2 cellular contexts compared by ENCODE assay signal in genomic region chr9:12813960-12814876, GRCh38.
TF ChIP-seq lines count a peak whose summit lies in the region.

No MANE protein-coding gene starts in this region.

TF ChIP-seq in K562, 482 proteins besides CTCF, POLR2A, EP300 and RAD21 (continued from another document and continues in another):
- TF ChIP-seq HBP1 (CRISPR knock-in tag; IDR thresholded peaks at IDR 0.05), result no peak
- no peak for TF ChIP-seq RBM22 (IDR thresholded peaks at IDR 0.05; ENCODE audit: low read depth, low read length, poor library complexity, severe bottlenecking)
- no peak for TF ChIP-seq ELF2 (CRISPR knock-in tag; IDR thresholded peaks at IDR 0.05)
- TF ChIP-seq ARID3A (IDR thresholded peaks at IDR 0.05; ENCODE audit: borderline replicate concordance, low read depth, low read length), result no peak
- no peak for TF ChIP-seq GTF2F1 (IDR thresholded peaks at IDR 0.05; ENCODE audit: low read depth, low read length)
- TF ChIP-seq ZBTB1 (CRISPR knock-in tag; IDR thresholded peaks at IDR 0.05; ENCODE audit: borderline replicate concordance, low read depth), result no peak
- TF ChIP-seq PREB (CRISPR knock-in tag; IDR thresholded peaks at IDR 0.05), result no peak
- TF ChIP-seq ATF1 (CRISPR knock-in tag; IDR thresholded peaks at IDR 0.05), result no peak
- TF ChIP-seq ATF1 (tag; IDR thresholded peaks at IDR 0.05), result 0 out of 2 replicates have a peak, but pooled peaks have one; percentile 17
- TF ChIP-seq ATF4 (CRISPR knock-in tag; IDR thresholded peaks at IDR 0.05), result peak; percentile 88
- TF ChIP-seq MCM5 (IDR thresholded peaks at IDR 0.05; ENCODE audit: low read depth), result no peak
- no peak for TF ChIP-seq PRPF4 (IDR thresholded peaks at IDR 0.05; ENCODE audit: insufficient read depth, low read depth, low read length, poor library complexity, severe bottlenecking)
- no peak for TF ChIP-seq RBM39 (optimal IDR thresholded peaks at IDR 0.05; ENCODE audit: low read depth, low read length)
- peak; percentile 32; the same call in 1 of the 2 replicates for TF ChIP-seq TEAD4 (IDR thresholded peaks at IDR 0.05; ENCODE audit: low read length)
- no peak for TF ChIP-seq TEAD4 (CRISPR knock-in tag; IDR thresholded peaks at IDR 0.05; ENCODE audit: borderline replicate concordance)
- TF ChIP-seq NR0B1 (IDR thresholded peaks at IDR 0.05; ENCODE audit: partially characterized antibody), result no peak
- no peak for TF ChIP-seq ZC3H8 (IDR thresholded peaks at IDR 0.05)
- no peak for TF ChIP-seq ZNF584 (CRISPR knock-in tag; IDR thresholded peaks at IDR 0.05; ENCODE audit: low read depth)
- no peak for TF ChIP-seq KDM5B (IDR thresholded peaks at IDR 0.05; ENCODE audit: insufficient replicate concordance, low read depth, low read length)
- TF ChIP-seq SMARCB1 (IDR thresholded peaks at IDR 0.05; ENCODE audit: insufficient read length, low read depth), result no peak
- 0 out of 2 replicates have a peak, but pooled peaks have one; percentile 55 for TF ChIP-seq ZSCAN32 (CRISPR knock-in tag; IDR thresholded peaks at IDR 0.05)
- no peak for TF ChIP-seq TGIF2 (CRISPR knock-in tag; IDR thresholded peaks at IDR 0.05)
- no peak for TF ChIP-seq HLTF (IDR thresholded peaks at IDR 0.05)
- no peak for TF ChIP-seq ZNF354B (CRISPR knock-in tag; IDR thresholded peaks at IDR 0.05)
- no peak for TF ChIP-seq ZBTB2 (IDR thresholded peaks at IDR 0.05)

TF ChIP-seq in GM12891, 5 proteins besides CTCF, POLR2A, EP300 and RAD21:
- TF ChIP-seq TAF1 (IDR thresholded peaks at IDR 0.05; ENCODE audit: low read depth, low read length) (no peak), POLR2AphosphoS5 (IDR thresholded peaks at IDR 0.05; ENCODE audit: low read depth, low read length) (no peak), SPI1 (IDR thresholded peaks at IDR 0.05; ENCODE audit: low read depth, low read length) (no peak), PAX5 (IDR thresholded peaks at IDR 0.05; ENCODE audit: insufficient read depth, low read length, severe bottlenecking) (no peak), POU2F2 (IDR thresholded peaks at IDR 0.05; ENCODE audit: low read depth, low read length) (no peak)
